In the genomic region with DNA sequence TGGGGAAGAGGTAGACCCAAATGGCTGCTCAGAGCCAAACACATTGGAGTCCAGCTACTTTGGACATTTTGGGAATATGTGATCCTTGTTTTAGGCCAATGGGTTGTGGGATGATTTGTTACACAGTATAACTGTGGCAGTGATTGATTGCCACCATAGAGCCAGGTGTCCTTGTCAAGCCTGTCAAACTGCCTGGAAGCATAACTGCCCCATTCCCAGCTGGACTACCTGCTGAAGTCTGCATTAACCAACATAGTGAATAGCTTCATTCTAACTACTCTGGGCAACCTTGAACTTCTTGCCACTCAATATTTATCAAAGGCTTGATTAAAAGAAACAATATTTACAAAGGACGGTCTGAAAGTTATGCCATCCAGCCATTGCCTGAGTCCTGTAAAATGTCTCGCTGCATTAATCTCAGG, we compare ENCODE assay signal across 1 cellular context.
A peak's percentile ranks its signal among the peaks of the same experiment; 100 is the strongest.
TF ChIP-seq lines count a peak whose summit lies in the region.

No MANE protein-coding gene starts in this region.

TF ChIP-seq in HepG2, 621 proteins besides CTCF, POLR2A, EP300 and RAD21 (continued from another document and continues in another):
- no peak for TF ChIP-seq RELA (CRISPR knock-in tag; IDR thresholded peaks at IDR 0.05)
- TF ChIP-seq, protein P1, sequence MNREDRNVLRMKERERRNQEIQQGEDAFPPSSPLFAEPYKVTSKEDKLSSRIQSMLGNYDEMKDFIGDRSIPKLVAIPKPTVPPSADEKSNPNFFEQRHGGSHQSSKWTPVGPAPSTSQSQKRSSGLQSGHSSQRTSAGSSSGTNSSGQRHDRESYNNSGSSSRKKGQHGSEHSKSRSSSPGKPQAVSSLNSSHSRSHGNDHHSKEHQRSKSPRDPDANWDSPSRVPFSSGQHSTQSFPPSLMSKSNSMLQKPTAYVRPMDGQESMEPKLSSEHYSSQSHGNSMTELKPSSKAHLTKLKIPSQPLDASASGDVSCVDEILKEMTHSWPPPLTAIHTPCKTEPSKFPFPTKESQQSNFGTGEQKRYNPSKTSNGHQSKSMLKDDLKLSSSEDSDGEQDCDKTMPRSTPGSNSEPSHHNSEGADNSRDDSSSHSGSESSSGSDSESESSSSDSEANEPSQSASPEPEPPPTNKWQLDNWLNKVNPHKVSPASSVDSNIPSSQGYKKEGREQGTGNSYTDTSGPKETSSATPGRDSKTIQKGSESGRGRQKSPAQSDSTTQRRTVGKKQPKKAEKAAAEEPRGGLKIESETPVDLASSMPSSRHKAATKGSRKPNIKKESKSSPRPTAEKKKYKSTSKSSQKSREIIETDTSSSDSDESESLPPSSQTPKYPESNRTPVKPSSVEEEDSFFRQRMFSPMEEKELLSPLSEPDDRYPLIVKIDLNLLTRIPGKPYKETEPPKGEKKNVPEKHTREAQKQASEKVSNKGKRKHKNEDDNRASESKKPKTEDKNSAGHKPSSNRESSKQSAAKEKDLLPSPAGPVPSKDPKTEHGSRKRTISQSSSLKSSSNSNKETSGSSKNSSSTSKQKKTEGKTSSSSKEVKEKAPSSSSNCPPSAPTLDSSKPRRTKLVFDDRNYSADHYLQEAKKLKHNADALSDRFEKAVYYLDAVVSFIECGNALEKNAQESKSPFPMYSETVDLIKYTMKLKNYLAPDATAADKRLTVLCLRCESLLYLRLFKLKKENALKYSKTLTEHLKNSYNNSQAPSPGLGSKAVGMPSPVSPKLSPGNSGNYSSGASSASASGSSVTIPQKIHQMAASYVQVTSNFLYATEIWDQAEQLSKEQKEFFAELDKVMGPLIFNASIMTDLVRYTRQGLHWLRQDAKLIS (CRISPR knock-in tag; IDR thresholded peaks at IDR 0.05), result no peak
- no peak for TF ChIP-seq TEAD2 (CRISPR knock-in tag; IDR thresholded peaks at IDR 0.05)
- TF ChIP-seq NFKBIZ (CRISPR knock-in tag; IDR thresholded peaks at IDR 0.05), result no peak
- TF ChIP-seq FLYWCH1 (CRISPR knock-in tag; IDR thresholded peaks at IDR 0.05), result no peak
- peak; percentile 44 for TF ChIP-seq FOSL2 (CRISPR knock-in tag; IDR thresholded peaks at IDR 0.05)
- no peak for TF ChIP-seq MAF1 (CRISPR knock-in tag; IDR thresholded peaks at IDR 0.05; ENCODE audit: borderline replicate concordance)
- TF ChIP-seq NFIC (IDR thresholded peaks at IDR 0.05; ENCODE audit: low read length), result peak; percentile 51; the same call in 1 of the 2 replicates
- TF ChIP-seq THAP9 (CRISPR knock-in tag; IDR thresholded peaks at IDR 0.05; ENCODE audit: borderline replicate concordance), result no peak
- no peak for TF ChIP-seq REXO4 (CRISPR knock-in tag; IDR thresholded peaks at IDR 0.05; ENCODE audit: borderline replicate concordance)
- 0 out of 2 replicates have a peak, but pooled peaks have one; percentile 45 for TF ChIP-seq HDAC1 (CRISPR knock-in tag; IDR thresholded peaks at IDR 0.05)
- TF ChIP-seq GFI1 (CRISPR knock-in tag; IDR thresholded peaks at IDR 0.05; ENCODE audit: borderline replicate concordance), result peak; percentile 94
- TF ChIP-seq TEAD3 (CRISPR knock-in tag; optimal IDR thresholded peaks at IDR 0.05; ENCODE audit: borderline replicate concordance), result no peak
- TF ChIP-seq HNRNPL (IDR thresholded peaks at IDR 0.05; ENCODE audit: low read depth, low read length), result no peak
- no peak for TF ChIP-seq ZFP1 (CRISPR knock-in tag; IDR thresholded peaks at IDR 0.05)
- peak; percentile 73; the same call in 1 of the 2 replicates for TF ChIP-seq ZNF614 (CRISPR knock-in tag; IDR thresholded peaks at IDR 0.05; ENCODE audit: borderline replicate concordance)
- TF ChIP-seq, protein P2, sequence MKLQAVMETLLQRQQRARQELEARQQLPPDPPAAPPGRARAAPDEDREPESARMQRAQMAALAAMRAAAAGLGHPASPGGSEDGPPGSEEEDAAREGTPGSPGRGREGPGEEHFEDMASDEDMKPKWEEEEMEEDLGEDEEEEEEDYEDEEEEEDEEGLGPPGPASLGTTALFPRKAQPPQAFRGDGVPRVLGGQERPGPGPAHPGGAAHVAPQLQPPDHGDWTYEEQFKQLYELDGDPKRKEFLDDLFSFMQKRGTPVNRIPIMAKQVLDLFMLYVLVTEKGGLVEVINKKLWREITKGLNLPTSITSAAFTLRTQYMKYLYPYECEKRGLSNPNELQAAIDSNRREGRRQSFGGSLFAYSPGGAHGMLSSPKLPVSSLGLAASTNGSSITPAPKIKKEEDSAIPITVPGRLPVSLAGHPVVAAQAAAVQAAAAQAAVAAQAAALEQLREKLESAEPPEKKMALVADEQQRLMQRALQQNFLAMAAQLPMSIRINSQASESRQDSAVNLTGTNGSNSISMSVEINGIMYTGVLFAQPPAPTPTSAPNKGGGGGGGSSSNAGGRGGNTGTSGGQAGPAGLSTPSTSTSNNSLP (IDR thresholded peaks at IDR 0.05; ENCODE audit: low read depth, low read length), result peak; percentile 95
- TF ChIP-seq ZNF839 (CRISPR knock-in tag; IDR thresholded peaks at IDR 0.05; ENCODE audit: borderline replicate concordance), result no peak
- TF ChIP-seq TAF1 (CRISPR knock-in tag; IDR thresholded peaks at IDR 0.05), result no peak
- TF ChIP-seq PRPF4 (IDR thresholded peaks at IDR 0.05; ENCODE audit: low read depth, low read length, poor library complexity, severe bottlenecking), result no peak
- TF ChIP-seq SP2 (CRISPR knock-in tag; IDR thresholded peaks at IDR 0.05), result no peak
- no peak for TF ChIP-seq ZNF879 (CRISPR knock-in tag; IDR thresholded peaks at IDR 0.05)
- no peak for TF ChIP-seq ZMAT5 (CRISPR knock-in tag; IDR thresholded peaks at IDR 0.05; ENCODE audit: borderline replicate concordance, low read depth)
- 0 out of 2 replicates have a peak, but pooled peaks have one; percentile 46 for TF ChIP-seq ZNF567 (CRISPR knock-in tag; IDR thresholded peaks at IDR 0.05; ENCODE audit: borderline replicate concordance)
- TF ChIP-seq, protein P3, sequence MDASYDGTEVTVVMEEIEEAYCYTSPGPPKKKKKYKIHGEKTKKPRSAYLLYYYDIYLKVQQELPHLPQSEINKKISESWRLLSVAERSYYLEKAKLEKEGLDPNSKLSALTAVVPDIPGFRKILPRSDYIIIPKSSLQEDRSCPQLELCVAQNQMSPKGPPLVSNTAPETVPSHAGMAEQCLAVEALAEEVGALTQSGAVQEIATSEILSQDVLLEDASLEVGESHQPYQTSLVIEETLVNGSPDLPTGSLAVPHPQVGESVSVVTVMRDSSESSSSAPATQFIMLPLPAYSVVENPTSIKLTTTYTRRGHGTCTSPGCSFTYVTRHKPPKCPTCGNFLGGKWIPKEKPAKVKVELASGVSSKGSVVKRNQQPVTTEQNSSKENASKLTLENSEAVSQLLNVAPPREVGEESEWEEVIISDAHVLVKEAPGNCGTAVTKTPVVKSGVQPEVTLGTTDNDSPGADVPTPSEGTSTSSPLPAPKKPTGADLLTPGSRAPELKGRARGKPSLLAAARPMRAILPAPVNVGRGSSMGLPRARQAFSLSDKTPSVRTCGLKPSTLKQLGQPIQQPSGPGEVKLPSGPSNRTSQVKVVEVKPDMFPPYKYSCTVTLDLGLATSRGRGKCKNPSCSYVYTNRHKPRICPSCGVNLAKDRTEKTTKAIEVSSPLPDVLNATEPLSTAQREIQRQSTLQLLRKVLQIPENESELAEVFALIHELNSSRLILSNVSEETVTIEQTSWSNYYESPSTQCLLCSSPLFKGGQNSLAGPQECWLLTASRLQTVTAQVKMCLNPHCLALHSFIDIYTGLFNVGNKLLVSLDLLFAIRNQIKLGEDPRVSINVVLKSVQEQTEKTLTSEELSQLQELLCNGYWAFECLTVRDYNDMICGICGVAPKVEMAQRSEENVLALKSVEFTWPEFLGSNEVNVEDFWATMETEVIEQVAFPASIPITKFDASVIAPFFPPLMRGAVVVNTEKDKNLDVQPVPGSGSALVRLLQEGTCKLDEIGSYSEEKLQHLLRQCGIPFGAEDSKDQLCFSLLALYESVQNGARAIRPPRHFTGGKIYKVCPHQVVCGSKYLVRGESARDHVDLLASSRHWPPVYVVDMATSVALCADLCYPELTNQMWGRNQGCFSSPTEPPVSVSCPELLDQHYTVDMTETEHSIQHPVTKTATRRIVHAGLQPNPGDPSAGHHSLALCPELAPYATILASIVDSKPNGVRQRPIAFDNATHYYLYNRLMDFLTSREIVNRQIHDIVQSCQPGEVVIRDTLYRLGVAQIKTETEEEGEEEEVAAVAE (CRISPR knock-in tag; IDR thresholded peaks at IDR 0.05; ENCODE audit: borderline replicate concordance), result no peak
- TF ChIP-seq JUND (CRISPR knock-in tag; IDR thresholded peaks at IDR 0.05), result 0 out of 2 replicates have a peak, but pooled peaks have one; percentile 18
- 0 out of 2 replicates have a peak, but pooled peaks have one; percentile 34 for TF ChIP-seq ZNF652 (CRISPR knock-in tag; IDR thresholded peaks at IDR 0.05; ENCODE audit: borderline replicate concordance, low read depth)
- TF ChIP-seq, protein P4, sequence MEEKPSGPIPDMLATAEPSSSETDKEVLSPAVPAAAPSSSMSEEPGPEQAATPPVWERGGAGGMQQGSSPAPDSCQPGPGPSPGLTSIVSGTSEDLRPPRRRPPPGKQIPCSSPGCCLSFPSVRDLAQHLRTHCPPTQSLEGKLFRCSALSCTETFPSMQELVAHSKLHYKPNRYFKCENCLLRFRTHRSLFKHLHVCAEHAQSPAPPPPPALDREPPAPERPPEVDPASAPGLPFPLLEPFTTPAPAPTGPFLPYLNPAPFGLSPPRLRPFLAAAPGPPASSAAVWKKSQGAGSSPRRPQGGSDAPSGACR (CRISPR knock-in tag; IDR thresholded peaks at IDR 0.05), result 0 out of 2 replicates have a peak, but pooled peaks have one; percentile 28
- no peak for TF ChIP-seq TRIM22 (IDR thresholded peaks at IDR 0.05)
- TF ChIP-seq ZNF260 (CRISPR knock-in tag; IDR thresholded peaks at IDR 0.05; ENCODE audit: borderline replicate concordance, low read depth), result no peak
- no peak for TF ChIP-seq ZNF101 (CRISPR knock-in tag; IDR thresholded peaks at IDR 0.05; ENCODE audit: borderline replicate concordance, low read depth)
- TF ChIP-seq, protein P5, sequence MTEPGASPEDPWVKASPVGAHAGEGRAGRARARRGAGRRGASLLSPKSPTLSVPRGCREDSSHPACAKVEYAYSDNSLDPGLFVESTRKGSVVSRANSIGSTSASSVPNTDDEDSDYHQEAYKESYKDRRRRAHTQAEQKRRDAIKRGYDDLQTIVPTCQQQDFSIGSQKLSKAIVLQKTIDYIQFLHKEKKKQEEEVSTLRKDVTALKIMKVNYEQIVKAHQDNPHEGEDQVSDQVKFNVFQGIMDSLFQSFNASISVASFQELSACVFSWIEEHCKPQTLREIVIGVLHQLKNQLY (CRISPR knock-in tag; IDR thresholded peaks at IDR 0.05), result 0 out of 2 replicates have a peak, but pooled peaks have one; percentile 35
- TF ChIP-seq MYNN (CRISPR knock-in tag; IDR thresholded peaks at IDR 0.05; ENCODE audit: low read depth), result no peak
- TF ChIP-seq SNRNP70 (IDR thresholded peaks at IDR 0.05; ENCODE audit: low read depth, low read length), result no peak
- peak; percentile 85 for TF ChIP-seq MIXL1 (CRISPR knock-in tag; IDR thresholded peaks at IDR 0.05)
- TF ChIP-seq RFX5 (IDR thresholded peaks at IDR 0.05; ENCODE audit: low read depth, low read length), result no peak
- TF ChIP-seq BCL6 (CRISPR knock-in tag; IDR thresholded peaks at IDR 0.05), result peak; percentile 93
- TF ChIP-seq NCOA1 (CRISPR knock-in tag; IDR thresholded peaks at IDR 0.05), result no peak
- TF ChIP-seq ZSCAN21 (CRISPR knock-in tag; IDR thresholded peaks at IDR 0.05; ENCODE audit: borderline replicate concordance), result peak; percentile 67; the same call in 1 of the 2 replicates
- no peak for TF ChIP-seq ZBTB21 (CRISPR knock-in tag; IDR thresholded peaks at IDR 0.05)
- peak; percentile 57 to 81; a peak in 3 of 4 replicates for TF ChIP-seq NR2F1 (CRISPR knock-in tag; IDR thresholded peaks at IDR 0.05)
- TF ChIP-seq POGZ (CRISPR knock-in tag; IDR thresholded peaks at IDR 0.05), result peak; percentile 37; the same call in 1 of the 2 replicates
- TF ChIP-seq, protein P6, sequence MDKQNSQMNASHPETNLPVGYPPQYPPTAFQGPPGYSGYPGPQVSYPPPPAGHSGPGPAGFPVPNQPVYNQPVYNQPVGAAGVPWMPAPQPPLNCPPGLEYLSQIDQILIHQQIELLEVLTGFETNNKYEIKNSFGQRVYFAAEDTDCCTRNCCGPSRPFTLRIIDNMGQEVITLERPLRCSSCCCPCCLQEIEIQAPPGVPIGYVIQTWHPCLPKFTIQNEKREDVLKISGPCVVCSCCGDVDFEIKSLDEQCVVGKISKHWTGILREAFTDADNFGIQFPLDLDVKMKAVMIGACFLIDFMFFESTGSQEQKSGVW (CRISPR knock-in tag; IDR thresholded peaks at IDR 0.05; ENCODE audit: borderline replicate concordance), result no peak
- TF ChIP-seq TGIF2 (CRISPR knock-in tag; IDR thresholded peaks at IDR 0.05), result peak; percentile 74; the same call in 1 of the 2 replicates
- no peak for TF ChIP-seq ZNF615 (CRISPR knock-in tag; IDR thresholded peaks at IDR 0.05; ENCODE audit: borderline replicate concordance)
- peak; percentile 51; the same call in 1 of the 2 replicates for TF ChIP-seq TARDBP (CRISPR knock-in tag; IDR thresholded peaks at IDR 0.05)
- TF ChIP-seq HES4 (CRISPR knock-in tag; IDR thresholded peaks at IDR 0.05; ENCODE audit: borderline replicate concordance), result no peak
